ENCODE assay signal across 32 cellular contexts in the genomic region with DNA sequence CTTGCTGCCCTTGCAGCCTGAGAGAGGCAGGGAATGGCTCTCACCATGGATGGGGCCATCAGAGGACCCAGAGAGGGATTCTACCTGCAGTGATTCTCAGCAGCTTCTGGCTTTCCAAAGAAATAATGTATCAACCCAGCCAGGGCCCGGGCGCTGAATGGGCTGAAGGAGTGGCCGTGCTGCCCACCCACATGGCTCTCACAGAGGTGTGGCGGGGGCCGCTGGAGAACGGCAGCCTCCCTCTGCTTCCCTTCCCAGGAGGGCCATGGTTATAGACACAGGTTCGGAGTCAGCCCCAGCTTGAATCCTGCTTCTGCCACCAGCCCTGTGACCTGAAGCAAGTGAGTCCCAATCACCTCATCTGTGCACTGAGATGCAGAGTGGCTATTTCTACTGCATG.
"Had no signal": no experiment of that assay in that cellular context is flagged by ENCODE, and none has a peak within 500 bp of the region (broad histone marks: within the 10 kb centered on the region; RNA-seq: fewer than 3 reads in every experiment).

No MANE protein-coding gene starts in this region.

- H3K4me1 ChIP-seq: adrenal gland, ascending aorta, body of pancreas, breast epithelium had no signal

- H3K27me3 ChIP-seq: adrenal gland, ascending aorta, body of pancreas, brain microvascular endothelial cell, breast epithelium had no signal

- H3K27ac ChIP-seq: adrenal gland, ascending aorta, body of pancreas, brain microvascular endothelial cell, breast epithelium, cardiac muscle cell had no signal

- DNase-seq: activated effector memory CD4-positive, alpha-beta T cell treated with anti-CD3 and anti-CD28 coated beads, Interleukin-2, amount 50 U/mL, for 16 hours; activated effector memory CD4-positive, alpha-beta T cell treated with Interleukin-2 at 50 U/mL for 16 hours; activated gamma-delta T cell; activated gamma-delta T cell treated with Interleukin-2 at 50 U/mL for 16 hours; activated naive CD4-positive, alpha-beta T cell; activated naive CD4-positive, alpha-beta T cell treated with anti-CD3 and anti-CD28 coated beads for 36 hours; activated naive CD4-positive, alpha-beta T cell treated with anti-CD3 and anti-CD28 coated beads, Interleukin-2, amount 10 ng/mL, durations not matched to agents 7 days and 5 days; activated naive CD4-positive, alpha-beta T cell treated with anti-CD3 and anti-CD28 coated beads, Interleukin-2, amount 50 U/mL, for 16 hours; activated naive CD4-positive, alpha-beta T cell treated with Interleukin-2 at 50 U/mL for 16 hours; activated naive CD8-positive, alpha-beta T cell treated with anti-CD3 and anti-CD28 coated beads for 36 hours; activated naive CD8-positive, alpha-beta T cell treated with anti-CD3 and anti-CD28 coated beads, Interleukin-2, amount 10 ng/mL, durations not matched to agents 7 days and 5 days; activated naive CD8-positive, alpha-beta T cell treated with anti-CD3 and anti-CD28 coated beads, Interleukin-2, amount 50 U/mL, for 24 hours; activated T-cell treated with anti-CD3 and anti-CD28 coated beads, Interleukin-2, amount 50 U/mL, for 1 hour; activated T-cell treated with anti-CD3 and anti-CD28 coated beads, Interleukin-2, amount 50 U/mL, for 24 hours; activated T-cell treated with anti-CD3 and anti-CD28 coated beads, Interleukin-2, amount 50 U/mL, for 4 hours; activated T-cell treated with anti-CD3 and anti-CD28 coated beads, Interleukin-2, amount 50 U/mL, for 48 hours; activated T-cell treated with anti-CD3 and anti-CD28 coated beads, Interleukin-2, amount 50 U/mL, for 72 hours; adrenal gland; amniotic stem cell; amygdala; anterior cingulate cortex; aorta; body of pancreas; brain microvascular endothelial cell; caudate nucleus; central memory CD4-positive, alpha-beta T cell; cerebellar nuclear complex had no signal

- H3K4me3 ChIP-seq: adrenal gland, ascending aorta, body of pancreas, breast epithelium, cardiac muscle cell had no signal

- ATAC-seq: activated naive CD4-positive, alpha-beta T cell treated with anti-CD3 and anti-CD28 coated beads, Interleukin-2, amount 50 U/mL, for 72 hours; activated naive CD8-positive, alpha-beta T cell treated with anti-CD3 and anti-CD28 coated beads, Interleukin-2, amount 50 U/mL, for 24 hours; activated T-cell treated with anti-CD3 and anti-CD28 coated beads, Interleukin-2, amount 50 U/mL, for 4 hours; activated T-cell treated with anti-CD3 and anti-CD28 coated beads, Interleukin-2, amount 50 U/mL, for 72 hours; activated T-helper 17 cell treated with anti-CD3 and anti-CD28 coated beads, Interleukin-2, amount 50 U/mL, for 72 hours; body of pancreas had no signal

- H3K36me3 ChIP-seq: adrenal gland, ascending aorta, brain microvascular endothelial cell, breast epithelium, cardiac muscle cell had no signal

- H3K9me3 ChIP-seq: adrenal gland, ascending aorta, body of pancreas, breast epithelium had no signal
